In the genomic region with DNA sequence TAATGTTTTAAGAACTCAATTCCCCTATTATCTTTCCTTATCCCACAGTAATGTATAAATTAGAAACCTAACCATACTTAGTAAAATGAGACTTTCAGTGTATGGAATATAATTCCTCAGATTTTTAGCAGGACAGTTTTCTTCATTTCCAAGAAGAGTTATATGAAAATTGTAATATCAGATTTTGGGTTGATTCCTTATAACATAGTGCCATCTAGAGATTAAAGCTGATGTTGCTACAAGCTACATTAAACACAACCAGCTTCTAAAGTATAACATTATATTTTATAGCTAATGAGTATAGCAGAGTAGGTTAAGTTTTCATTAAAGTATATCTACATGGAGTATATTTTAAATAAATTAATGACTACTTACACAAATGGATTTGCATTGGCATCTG, we compare ENCODE assay signal across 13 cellular contexts.
DNase-seq lines count a peak whose midpoint lies in the region; TF ChIP-seq lines count a peak whose summit lies in the region.
"Had no signal": no experiment of that assay in that cellular context is flagged by ENCODE, and none has a peak within 500 bp of the region (broad histone marks: within the 10 kb centered on the region; RNA-seq: fewer than 3 reads in every experiment).

No MANE protein-coding gene starts in this region.

- no peak overlapping the region for H3K27ac Mint-ChIP-seq in endodermal cell
- H3K27ac Mint-ChIP-seq in type B pancreatic cell = no peak overlapping the region
- H3K27ac Mint-ChIP-seq: activated CD8-positive, alpha-beta T cell treated with anti-CD3 and anti-CD28 coated beads for 36 hours; B cell had no signal

- H3K4me1 ChIP-seq in endodermal cell (ENCODE audit: control insufficient read depth, insufficient read depth, low read length) (no peaks in the 10 kb centered on the region), testis (no peaks in the 10 kb centered on the region)

- no peaks in the 10 kb centered on the region for H3K27me3 Mint-ChIP-seq in endodermal cell (ENCODE audit: insufficient read depth)
- no peaks in the 10 kb centered on the region for H3K27me3 Mint-ChIP-seq in type B pancreatic cell

- intact Hi-C loops in testis (cut with DNase I; ENCODE audit: low total_unique reads) = no loop called here

- H3K9me3 Mint-ChIP-seq in endodermal cell (peaks cover 7% of the 10 kb centered on the region), type B pancreatic cell (peaks cover 3% of the 10 kb centered on the region)
- H3K9me3 Mint-ChIP-seq: activated CD8-positive, alpha-beta T cell treated with anti-CD3 and anti-CD28 coated beads for 36 hours; central memory CD8-positive, alpha-beta T cell had no signal

- no peak overlapping the region for H3K4me3 Mint-ChIP-seq in endodermal cell
- no peak overlapping the region for H3K4me3 Mint-ChIP-seq in type B pancreatic cell
- H3K4me3 Mint-ChIP-seq: activated CD8-positive, alpha-beta T cell treated with anti-CD3 and anti-CD28 coated beads for 36 hours; B cell; central memory CD8-positive, alpha-beta T cell had no signal

- DNase-seq in SIG-M5 treated with dmso at 0.1 percent for 504 hours (lab: John Stamatoyannopoulos, UW; ENCODE audit: unreplicated experiment) = peak; percentile 15
- no peak for DNase-seq in SIG-M5 (lab: John Stamatoyannopoulos, UW)
- peak; percentile 66 for DNase-seq in OCI-M1 (lab: John Stamatoyannopoulos, UW)
- no peak for DNase-seq in endodermal cell
- DNase-seq in type B pancreatic cell (ENCODE audit: extremely low spot score, unreplicated experiment) = no peak
- DNase-seq in MV-4-11 (lab: John Stamatoyannopoulos, UW) = no peak
- no peak for DNase-seq in testis
- no peak for DNase-seq in activated T-cell treated with anti-CD3 and anti-CD28 coated beads, Interleukin-2, amount 50 U/mL, for 48 hours
- DNase-seq: activated CD8-positive, alpha-beta T cell treated with anti-CD3 and anti-CD28 coated beads for 36 hours; NCI-H2029; stimulated activated CD4-positive, alpha-beta T cell treated with anti-CD3 and anti-CD28 coated beads, Interleukin-12 subunit alpha, Interleukin-12 subunit beta, amount 100 ng/mL, for 4 hours had no signal

- H3K4me3 ChIP-seq in endodermal cell (ENCODE audit: low read length) = no peak overlapping the region
- no peak overlapping the region for H3K4me3 ChIP-seq in testis

- H3K4me1 Mint-ChIP-seq in endodermal cell (peaks cover 15% of the 10 kb centered on the region), type B pancreatic cell (ENCODE audit: unreplicated experiment) (peaks cover 4% of the 10 kb centered on the region)
- H3K4me1 Mint-ChIP-seq: B cell; central memory CD8-positive, alpha-beta T cell had no signal

- H3K27ac ChIP-seq in endodermal cell (ENCODE audit: low read depth, low read length) (no peak overlapping the region), testis (no peak overlapping the region)

- H3K27me3 ChIP-seq in endodermal cell (ENCODE audit: control insufficient read depth, insufficient read depth, low read length, poor library complexity, severe bottlenecking) = no peaks in the 10 kb centered on the region
- no peaks in the 10 kb centered on the region for H3K27me3 ChIP-seq in testis

- H3K9me3 ChIP-seq in endodermal cell (ENCODE audit: control insufficient read depth, low read length) = peaks cover 11% of the 10 kb centered on the region
- H3K9me3 ChIP-seq in testis = no peaks in the 10 kb centered on the region

- TF ChIP-seq CTCF in endodermal cell (conservative IDR thresholded peaks at IDR 0.05) (peak; percentile 80), type B pancreatic cell (conservative IDR thresholded peaks at IDR 0.05) (peak; percentile 82), testis (IDR thresholded peaks at IDR 0.05) (no peak)

- H3K36me3 ChIP-seq in endodermal cell (ENCODE audit: control insufficient read depth, insufficient read depth, low read length) (no peaks in the 10 kb centered on the region), testis (ENCODE audit: low read depth, missing control alignments) (no peaks in the 10 kb centered on the region)

- no peak overlapping the region for H3K9ac ChIP-seq in endodermal cell (ENCODE audit: extremely low read depth, low read length, poor library complexity, severe bottlenecking)

- no peak for TF ChIP-seq POLR2A in testis (IDR thresholded peaks at IDR 0.05)

- no peaks in the 10 kb centered on the region for H3K36me3 Mint-ChIP-seq in endodermal cell (ENCODE audit: low read depth)
- H3K36me3 Mint-ChIP-seq in type B pancreatic cell = no peaks in the 10 kb centered on the region

Comparison
In these comparisons a context has a peak if more than half of its experiments do, and no peak if none do; other contexts are left out.
1. DNase-seq: peak in SIG-M5 treated with dmso at 0.1 percent for 504 hours (single experiment) and OCI-M1 (single experiment); none in SIG-M5 (single experiment), endodermal cell (single experiment), type B pancreatic cell (single experiment), MV-4-11 (single experiment), testis (single experiment) and activated T-cell treated with anti-CD3 and anti-CD28 coated beads, Interleukin-2, amount 50 U/mL, for 48 hours (0 of 2).
2. CTCF ChIP-seq: peak in endodermal cell (single experiment) and type B pancreatic cell (single experiment); none in testis (0 of 3).